ENCODE assay signal across 8 cellular contexts in genomic region chr3:71583569-71584215, GRCh38.
A peak's percentile ranks its signal among the peaks of the same experiment; 100 is the strongest.
DNase-seq lines count a peak whose midpoint lies in the region; ATAC-seq and TF ChIP-seq lines count a peak whose summit lies in the region.

FOXP1 (minus strand) TSS chr3:71583728; CDS start chr3:71198381, 385,347 bp downstream.

- no peaks in the 10 kb centered on the region for H3K9me3 Mint-ChIP-seq in nephron progenitor cell

- H3K27me3 ChIP-seq in stomach smooth muscle (ENCODE audit: control insufficient read depth in 1 of 2, insufficient read depth in 2 of 2, low read length in 2 of 2): no peaks in the 10 kb centered on the region

- peaks cover 4% of the 10 kb centered on the region for H3K27me3 Mint-ChIP-seq in nephron progenitor cell (ENCODE audit: low read depth, poor library complexity)

- H3K36me3 Mint-ChIP-seq in nephron progenitor cell (ENCODE audit: low read depth): no peaks in the 10 kb centered on the region

- H3K36me3 ChIP-seq in stomach smooth muscle (ENCODE audit: control insufficient read depth in 2 of 2, insufficient read depth in 2 of 2, low read length in 2 of 2): no peaks in the 10 kb centered on the region

- peak within 1 kb of the TSS; percentile 99 for H3K27ac Mint-ChIP-seq in nephron progenitor cell

- H3K4me1 Mint-ChIP-seq in nephron progenitor cell: peaks cover 57% of the 10 kb centered on the region

- peak within 1 kb of the TSS; percentile 92 for H3K4me3 Mint-ChIP-seq in nephron progenitor cell

- no peaks in the 10 kb centered on the region for H3K9me3 ChIP-seq in stomach smooth muscle (ENCODE audit: control insufficient read depth in 2 of 2, low read length in 2 of 2)

- TF ChIP-seq EP300 in Ishikawa (IDR thresholded peaks at IDR 0.05; ENCODE audit: borderline replicate concordance): no peak

- H3K4me1 ChIP-seq in stomach smooth muscle (ENCODE audit: control insufficient read depth, insufficient read depth, low read length): peaks cover 8% of the 10 kb centered on the region

- peak within 1 kb of the TSS; percentile 91 to 92 for H3K4me3 ChIP-seq in stomach smooth muscle (ENCODE audit: low read length in 2 of 2)

- H3K9ac ChIP-seq in stomach smooth muscle (ENCODE audit: low read length in 2 of 2): peak within 1 kb of the TSS; percentile 91 to 95

- ATAC-seq in GM18498 (IDR thresholded peaks at IDR 0.05; ENCODE audit: unreplicated experiment) (peak; percentile 39), GM19452 (IDR thresholded peaks at IDR 0.05; ENCODE audit: unreplicated experiment) (no peak)

- peak; percentile 52 to 79 for DNase-seq in SHP77 (lab: John Stamatoyannopoulos, UW)
- peak; percentile 71 for DNase-seq in activated naive CD4-positive, alpha-beta T cell treated with Interleukin-2 at 50 U/mL for 16 hours
- peak; percentile 28 for DNase-seq in foreskin melanocyte
- DNase-seq in nephron progenitor cell: peak; percentile 73

- TF ChIP-seq CTCF in nephron progenitor cell (IDR thresholded peaks at IDR 0.05): no peak

- TF ChIP-seq RAD21 in Ishikawa (IDR thresholded peaks at IDR 0.05; ENCODE audit: low read depth): no peak

- peak within 1 kb of the TSS; percentile 95 for H3K27ac ChIP-seq in stomach smooth muscle (ENCODE audit: low read length)

TF ChIP-seq in Ishikawa, 13 proteins besides CTCF, POLR2A, EP300 and RAD21:
- TF ChIP-seq MAX (IDR thresholded peaks at IDR 0.05) (no peak), TCF12 (IDR thresholded peaks at IDR 0.05; ENCODE audit: low read depth) (no peak), YY1 (IDR thresholded peaks at IDR 0.05; ENCODE audit: low read depth) (no peak), NFIC (IDR thresholded peaks at IDR 0.05) (no peak), CREB1 (IDR thresholded peaks at IDR 0.05; ENCODE audit: low read depth) (0 out of 2 replicates have a peak, but pooled peaks have one; percentile 30), FOXM1 (IDR thresholded peaks at IDR 0.05; ENCODE audit: borderline replicate concordance, low read depth) (no peak), REST (IDR thresholded peaks at IDR 0.05; ENCODE audit: low read depth) (no peak), TAF1 (IDR thresholded peaks at IDR 0.05; ENCODE audit: low read depth) (peak; percentile 25; the same call in 1 of the 2 replicates), EGR1 (IDR thresholded peaks at IDR 0.05) (no peak), USF1 (IDR thresholded peaks at IDR 0.05) (no peak), CEBPB (IDR thresholded peaks at IDR 0.05) (no peak), ZBTB7A (IDR thresholded peaks at IDR 0.05; ENCODE audit: low read depth) (no peak), TEAD4 (IDR thresholded peaks at IDR 0.05) (peak; percentile 35)
